In genomic region chr1:47725732-47726495, GRCh38 we compare ENCODE assay signal across 9 cellular contexts.
DNase-seq lines count a peak whose midpoint lies in the region; ATAC-seq and TF ChIP-seq lines count a peak whose summit lies in the region.
"Had no signal": no experiment of that assay in that cellular context is flagged by ENCODE, and none has a peak within 500 bp of the region (broad histone marks: within the 10 kb centered on the region; RNA-seq: fewer than 3 reads in every experiment).

No MANE protein-coding gene starts in this region.

- peaks cover 43% of the 10 kb centered on the region for H3K27me3 Mint-ChIP-seq in activated CD4-positive, alpha-beta T cell treated with anti-CD3 and anti-CD28 coated beads, Interleukin-2, amount 10 ng/mL, durations not matched to agents 24 days and 14 days

- H3K36me3 Mint-ChIP-seq in activated CD4-positive, alpha-beta T cell treated with anti-CD3 and anti-CD28 coated beads, Interleukin-2, amount 10 ng/mL, durations not matched to agents 24 days and 14 days (ENCODE audit: low read depth), result no peaks in the 10 kb centered on the region

- H3K27ac Mint-ChIP-seq in activated CD4-positive, alpha-beta T cell treated with anti-CD3 and anti-CD28 coated beads, Interleukin-2, amount 10 ng/mL, durations not matched to agents 24 days and 14 days, result no peak overlapping the region
- H3K27ac Mint-ChIP-seq: T-helper 1 cell treated with Interleukin-12 subunit alpha and Interleukin-12 subunit beta and Interleukin-4 antibody, amounts not matched to agents 30 μg/mL and 1 μg/mL, for 36 hours had no signal

- H3K4me3 Mint-ChIP-seq in activated CD4-positive, alpha-beta T cell treated with anti-CD3 and anti-CD28 coated beads, Interleukin-2, amount 10 ng/mL, durations not matched to agents 24 days and 14 days, result no peak overlapping the region
- H3K4me3 Mint-ChIP-seq: T-helper 1 cell treated with Interleukin-12 subunit alpha and Interleukin-12 subunit beta and Interleukin-4 antibody, amounts not matched to agents 30 μg/mL and 1 μg/mL, for 36 hours had no signal

- no peaks in the 10 kb centered on the region for H3K36me3 ChIP-seq in BE2C

- DNase-seq in BE2C (peak; percentile 69), NCI-H345 (lab: John Stamatoyannopoulos, UW) (peak; percentile 84), ecto neural progenitor cell (ENCODE audit: low spot score) (peak; percentile 82), medulla oblongata (ENCODE audit: extremely low spot score) (peak; percentile 86)
- DNase-seq in activated CD4-positive, alpha-beta T cell treated with anti-CD3 and anti-CD28 coated beads, Interleukin-2, amount 10 ng/mL, durations not matched to agents 24 days and 14 days, result peak; percentile 88
- DNase-seq in stimulated activated CD8-positive, alpha-beta memory T cell treated with anti-CD3 and anti-CD28 coated beads, Interleukin-15, amount 100 ng/mL, for 1 hour (ENCODE audit: low read depth), result peak; percentile 24

- H3K4me1 Mint-ChIP-seq in activated CD4-positive, alpha-beta T cell treated with anti-CD3 and anti-CD28 coated beads, Interleukin-2, amount 10 ng/mL, durations not matched to agents 24 days and 14 days, result peaks cover 3% of the 10 kb centered on the region

- H3K27me3 ChIP-seq in BE2C, result peaks cover 21% of the 10 kb centered on the region

- H3K9me3 ChIP-seq in BE2C, result no peaks in the 10 kb centered on the region

- TF ChIP-seq CTCF in BE2C (IDR thresholded peaks at IDR 0.05; ENCODE audit: low read depth, low read length), result peak; percentile 86

- no peak overlapping the region for H3K4me3 ChIP-seq in BE2C (ENCODE audit: low read depth, low read length)

- no peaks in the 10 kb centered on the region for H3K9me3 Mint-ChIP-seq in activated CD4-positive, alpha-beta T cell treated with anti-CD3 and anti-CD28 coated beads, Interleukin-2, amount 10 ng/mL, durations not matched to agents 24 days and 14 days
- H3K9me3 Mint-ChIP-seq: T-helper 1 cell treated with Interleukin-12 subunit alpha and Interleukin-12 subunit beta and Interleukin-4 antibody, amounts not matched to agents 30 μg/mL and 1 μg/mL, for 36 hours had no signal

- H3K4me1 ChIP-seq in BE2C, result no peaks in the 10 kb centered on the region

- intact Hi-C loops in activated CD4-positive, alpha-beta T cell treated with anti-CD3 and anti-CD28 coated beads, Interleukin-2, amount 10 ng/mL, durations not matched to agents 24 days and 14 days (cut with micrococcal nuclease), result loop anchor here (2.0 to 5.0 kb wide), 3 partner anchors 193 to 337 kb away; partner anchors contain the start of gene FOXD2

- peak; percentile 71 for ATAC-seq in GM19025 (IDR thresholded peaks at IDR 0.05; ENCODE audit: low read depth, unreplicated experiment)
- peak; percentile 89 for ATAC-seq in HG03196 (IDR thresholded peaks at IDR 0.05; ENCODE audit: unreplicated experiment)

Comparison
In these comparisons a context has a peak if more than half of its experiments do, and no peak if none do; other contexts are left out.
1. DNase-seq: peak in every context shown above with its lines; median percentile 88 in activated CD4-positive, alpha-beta T cell treated with anti-CD3 and anti-CD28 coated beads, Interleukin-2, amount 10 ng/mL, durations not matched to agents 24 days and 14 days; 86 in medulla oblongata; 84 in NCI-H345; 82 in ecto neural progenitor cell; 69 in BE2C; 24 in stimulated activated CD8-positive, alpha-beta memory T cell treated with anti-CD3 and anti-CD28 coated beads, Interleukin-15, amount 100 ng/mL, for 1 hour.